Comparison of ENCODE assay signal across 9 cellular contexts in genomic region chr1:221809101-221810029, GRCh38.
A peak's percentile ranks its signal among the peaks of the same experiment; 100 is the strongest.
DNase-seq lines count a peak whose midpoint lies in the region; ATAC-seq and TF ChIP-seq lines count a peak whose summit lies in the region.
"Had no signal": no experiment of that assay in that cellular context is flagged by ENCODE, and none has a peak within 500 bp of the region (broad histone marks: within the 10 kb centered on the region; RNA-seq: fewer than 3 reads in every experiment).

No MANE protein-coding gene starts in this region.

- ATAC-seq in GM19452 (IDR thresholded peaks at IDR 0.05; ENCODE audit: unreplicated experiment) (peak; percentile 57), HG03025 (IDR thresholded peaks at IDR 0.05; ENCODE audit: low FRiP score, unreplicated experiment) (no peak), HG02970 (IDR thresholded peaks at IDR 0.05; ENCODE audit: low FRiP score, unreplicated experiment) (no peak)

- H2AFZ ChIP-seq in Loucy (ENCODE audit: low read length) (peak overlapping the region; percentile 38; the same call in 1 of the 2 replicates), mammary epithelial cell (ENCODE audit: low read depth, low read length) (peak overlapping the region; percentile 22)

- in situ Hi-C loops in mammary epithelial cell (cut with MboI; ENCODE audit: low sequenced_read_pairs in 2 of 2): no loop called here

- H3K9me2 ChIP-seq in Loucy (replicated peaks; ENCODE audit: low read depth, low read length): no peaks in the 10 kb centered on the region

- H3K36me3 ChIP-seq in BLaER1 treated with 17β-estradiol and CSF1 and Interleukin-3, amounts not matched to agents 10 nM and 100 nM: no peaks in the 10 kb centered on the region
- H3K36me3 ChIP-seq in Loucy (ENCODE audit: insufficient read depth, low read length) (no peaks in the 10 kb centered on the region), mammary epithelial cell (ENCODE audit: insufficient read depth, low read length) (no peaks in the 10 kb centered on the region), esophagus squamous epithelium (no peaks in the 10 kb centered on the region)

- peak overlapping the region in 2 of 11 experiments; percentile 3 to 8; a peak in 2 of 22 replicates for H3K27ac ChIP-seq in BLaER1 treated with 17β-estradiol and CSF1 and Interleukin-3, amounts not matched to agents 10 nM and 100 nM
- H3K27ac ChIP-seq in mammary epithelial cell (ENCODE audit: insufficient read depth, low read depth, low read length) (peak overlapping the region; percentile 33), esophagus squamous epithelium (no peak overlapping the region)

- TF ChIP-seq POLR2A in esophagus squamous epithelium (IDR thresholded peaks at IDR 0.05): no peak

- H3K27me3 ChIP-seq in BLaER1 treated with 17β-estradiol and CSF1 and Interleukin-3, amounts not matched to agents 10 nM and 100 nM: no peaks in the 10 kb centered on the region
- H3K27me3 ChIP-seq in Loucy (ENCODE audit: insufficient read depth, low read length, poor library complexity, severe bottlenecking) (no peaks in the 10 kb centered on the region), mammary epithelial cell (ENCODE audit: insufficient read depth, low read length) (no peaks in the 10 kb centered on the region), esophagus squamous epithelium (no peaks in the 10 kb centered on the region)

- H3K4me1 ChIP-seq in BLaER1 treated with 17β-estradiol and CSF1 and Interleukin-3, amounts not matched to agents 10 nM and 100 nM: peaks cover 20 to 41% (median 30%) of the 10 kb centered on the region in 10 experiments
- H3K4me1 ChIP-seq in Loucy (ENCODE audit: insufficient read depth, low read length, poor library complexity, severe bottlenecking): peaks cover 52% of the 10 kb centered on the region
- H3K4me1 ChIP-seq in mammary epithelial cell (ENCODE audit: insufficient read depth, low read length): peaks cover 28% of the 10 kb centered on the region
- H3K4me1 ChIP-seq in esophagus squamous epithelium: peaks cover 0 to 11% (median 0%) of the 10 kb centered on the region in 3 donors

- H3K79me2 ChIP-seq in Loucy (ENCODE audit: insufficient read depth, low read length) (no peaks in the 10 kb centered on the region), mammary epithelial cell (ENCODE audit: insufficient read depth, low read length) (no peaks in the 10 kb centered on the region)

- intact Hi-C loops in mammary epithelial cell (cut with micrococcal nuclease) (no loop called here), esophagus squamous epithelium (cut with DNase I) (no loop called here)

- CTCF ChIA-PET in mammary epithelial cell (lab: Charles Lee; ENCODE audit: low non-redundant PET): no interaction called here

- DNase-seq in mammary epithelial cell: no peak
- no peak for DNase-seq in NCI-H226
- DNase-seq in esophagus squamous epithelium (lab: John Stamatoyannopoulos, UW): no peak
- DNase-seq: H7 had no signal

- no peak for TF ChIP-seq CTCF in Loucy (conservative IDR thresholded peaks at IDR 0.05; ENCODE audit: low read length)
- TF ChIP-seq CTCF in mammary epithelial cell (conservative IDR thresholded peaks at IDR 0.05 in 1 of 2, IDR thresholded peaks at IDR 0.05 in 1 of 2; ENCODE audit: extremely low read depth in 1 of 2, insufficient read depth in 1 of 2, low read depth in 1 of 2, low read length in 2 of 2): no peak
- no peak for TF ChIP-seq CTCF in esophagus squamous epithelium (IDR thresholded peaks at IDR 0.05)

- dilution Hi-C loops in mammary epithelial cell (cut with HindIII; ENCODE audit: low sequenced_read_pairs): no loop called here

- H3K4me3 ChIP-seq in BLaER1 treated with 17β-estradiol and CSF1 and Interleukin-3, amounts not matched to agents 10 nM and 100 nM: no peak overlapping the region
- H3K4me3 ChIP-seq in Loucy (ENCODE audit: low read length, poor library complexity, severe bottlenecking) (peak overlapping the region; percentile 65), mammary epithelial cell (replicated peaks in 1 of 3; ENCODE audit: insufficient read depth in 1 of 3, low read depth in 2 of 3, low read length in 3 of 3) (no peak overlapping the region), esophagus squamous epithelium (no peak overlapping the region)

- WGBS in mammary epithelial cell (ENCODE audit: low coverage, missing lambda C conversion rate): 87% methylated on average over 12 of the region's 12 CpGs
- 52 to 63% methylated on average over 12 of the region's 12 CpGs for WGBS in esophagus squamous epithelium, 2 donors

- no TSS peak for BruUV-seq in mammary epithelial cell (replicated peaks; lab: Mats Ljungman, UMichigan)

- H3K9ac ChIP-seq in BLaER1 treated with 17β-estradiol and CSF1 and Interleukin-3, amounts not matched to agents 10 nM and 100 nM: no peak overlapping the region
- H3K9ac ChIP-seq in Loucy (ENCODE audit: low read depth, low read length, poor library complexity, severe bottlenecking) (peak overlapping the region; percentile 72), mammary epithelial cell (ENCODE audit: insufficient read depth, low read length) (no peak overlapping the region)

- H4K20me1 ChIP-seq in BLaER1 treated with 17β-estradiol and CSF1 and Interleukin-3, amounts not matched to agents 10 nM and 100 nM: no peaks in the 10 kb centered on the region
- no peaks in the 10 kb centered on the region for H4K20me1 ChIP-seq in Loucy (ENCODE audit: insufficient read depth, low read length, poor library complexity, severe bottlenecking)
- no peaks in the 10 kb centered on the region for H4K20me1 ChIP-seq in mammary epithelial cell (ENCODE audit: insufficient read depth, low read length)

- H3K4me2 ChIP-seq in BLaER1 treated with 17β-estradiol and CSF1 and Interleukin-3, amounts not matched to agents 10 nM and 100 nM: peak overlapping the region; percentile 1 to 60 (median 46); a peak in 21 of 22 replicates
- H3K4me2 ChIP-seq in Loucy (ENCODE audit: low read depth, low read length, poor library complexity, severe bottlenecking): peak overlapping the region; percentile 71
- no peak overlapping the region for H3K4me2 ChIP-seq in mammary epithelial cell (ENCODE audit: insufficient read depth, low read depth, low read length)

- 0 out of 22 replicates have a peak, but pooled peaks cover 0 to 5% (median 0%) of the 10 kb centered on the region in 11 experiments for H3K9me3 ChIP-seq in BLaER1 treated with 17β-estradiol and CSF1 and Interleukin-3, amounts not matched to agents 10 nM and 100 nM (replicated peaks in 1 of 11)
- H3K9me3 ChIP-seq in Loucy (ENCODE audit: insufficient read depth, low read depth, low read length): no peaks in the 10 kb centered on the region
- no peaks in the 10 kb centered on the region for H3K9me3 ChIP-seq in mammary epithelial cell (replicated peaks; ENCODE audit: insufficient read depth, low read length)
- H3K9me3 ChIP-seq in esophagus squamous epithelium: no peaks in the 10 kb centered on the region

- H3F3A ChIP-seq in Loucy (ENCODE audit: low read depth): peaks cover 4% of the 10 kb centered on the region
